In the genomic region with DNA sequence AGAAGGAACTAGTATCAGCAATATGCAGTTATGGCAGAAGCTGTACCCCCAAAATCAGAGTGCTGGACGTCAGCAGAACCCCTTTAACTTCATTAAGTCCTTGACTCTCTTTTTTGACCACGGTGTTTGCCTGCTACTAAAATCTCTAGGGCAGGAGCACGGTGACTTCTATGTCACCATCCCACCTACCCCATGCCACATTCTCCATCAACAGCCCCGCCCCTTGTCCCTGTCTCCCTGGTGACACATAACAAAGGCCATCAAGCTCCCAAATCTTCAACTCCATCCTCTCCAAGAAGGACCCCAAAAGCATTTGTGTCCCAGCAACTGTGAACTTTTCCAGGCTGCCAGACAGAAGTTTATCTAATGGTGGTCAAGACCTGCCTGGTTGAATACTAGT, we compare ENCODE assay signal across 13 cellular contexts. TPM values are rescaled to one million over a fixed set of nuclear protein-coding genes. Genes with fewer than 3 reads are reported as not detected.
DNase-seq lines count a peak whose midpoint lies in the region; ATAC-seq, FAIRE-seq and TF ChIP-seq lines count a peak whose summit lies in the region.
"Had no signal": no experiment of that assay in that cellular context is flagged by ENCODE, and none has a peak within 500 bp of the region (broad histone marks: within the 10 kb centered on the region; RNA-seq: fewer than 3 reads in every experiment).

No MANE protein-coding gene starts in this region.

- H3K27me3 Mint-ChIP-seq in GM23338 (ENCODE audit: insufficient read depth, low read depth, poor library complexity), result peaks cover 7% of the 10 kb centered on the region
- no peaks in the 10 kb centered on the region for H3K27me3 Mint-ChIP-seq in activated T-cell treated with anti-CD3 and anti-CD28 coated beads, Interleukin-2, amount 50 U/mL, for 72 hours (ENCODE audit: low read depth)
- H3K27me3 Mint-ChIP-seq in naive B cell, result no peaks in the 10 kb centered on the region

- H3K9me3 Mint-ChIP-seq in GM23338 (no peaks in the 10 kb centered on the region), naive B cell (peaks cover 0 to 2% (median 0%) of the 10 kb centered on the region in 7 donors)
- peaks cover 0 to 5% of the 10 kb centered on the region in 2 donors for H3K9me3 Mint-ChIP-seq in activated T-cell treated with anti-CD3 and anti-CD28 coated beads, Interleukin-2, amount 50 U/mL, for 72 hours

- WGBS in adrenal gland, 4 donors, result 50 to 61% (median 53%) methylated on average over 4 of the region's 4 CpGs

- H3K36me3 Mint-ChIP-seq in GM23338 (ENCODE audit: low read depth) (no peaks in the 10 kb centered on the region), naive B cell (peaks cover 0 to 10% of the 10 kb centered on the region in 2 donors)
- H3K36me3 Mint-ChIP-seq in activated T-cell treated with anti-CD3 and anti-CD28 coated beads, Interleukin-2, amount 50 U/mL, for 72 hours (ENCODE audit: insufficient read depth in 2 of 2), result peaks cover 0 to 3% of the 10 kb centered on the region in 2 donors

- H3K79me2 ChIP-seq in GM23338 (replicated peaks; ENCODE audit: insufficient read depth), result no peaks in the 10 kb centered on the region
- H3K79me2 ChIP-seq: parathyroid adenoma had no signal

- peak overlapping the region; percentile 71 to 95 (median 86) for H3K4me2 ChIP-seq in BLaER1 treated with 17β-estradiol and CSF1 and Interleukin-3, amounts not matched to agents 10 nM and 100 nM
- peak overlapping the region; percentile 26; the same call in 1 of the 2 replicates for H3K4me2 ChIP-seq in GM23338

- H3K9me2 ChIP-seq in GM23338 (ENCODE audit: insufficient read depth), result no peaks in the 10 kb centered on the region

- H3K4me3 Mint-ChIP-seq in GM23338, result no peak overlapping the region
- peak overlapping the region; percentile 75 to 85 for H3K4me3 Mint-ChIP-seq in activated T-cell treated with anti-CD3 and anti-CD28 coated beads, Interleukin-2, amount 50 U/mL, for 72 hours
- peak overlapping the region; percentile 80 to 99 (median 92) for H3K4me3 Mint-ChIP-seq in naive B cell

- no peaks in the 10 kb centered on the region for H3K9me3 ChIP-seq in BLaER1 treated with 17β-estradiol and CSF1 and Interleukin-3, amounts not matched to agents 10 nM and 100 nM (replicated peaks in 1 of 11)
- H3K9me3 ChIP-seq in adrenal gland (replicated peaks in 1 of 3), result no peaks in the 10 kb centered on the region
- H3K9me3 ChIP-seq: BE2C had no signal

- H3F3A ChIP-seq in GM23338 (replicated peaks; ENCODE audit: low read depth), result 0 out of 2 replicates have a peak, but pooled peaks cover 5% of the 10 kb centered on the region

- TF ChIP-seq POLR2A in adrenal gland (IDR thresholded peaks at IDR 0.05) (no peak), H54 (IDR thresholded peaks at IDR 0.05; ENCODE audit: low read depth, low read length) (no peak)

- peak overlapping the region; percentile 58 to 78 (median 70); a peak in 21 of 22 replicates for H3K9ac ChIP-seq in BLaER1 treated with 17β-estradiol and CSF1 and Interleukin-3, amounts not matched to agents 10 nM and 100 nM
- H3K9ac ChIP-seq: parathyroid adenoma had no signal

- H3K27ac Mint-ChIP-seq in GM23338 (no peak overlapping the region), naive B cell (peak overlapping the region in 5 of 6 donors; percentile 85 to 96 (median 90))
- peak overlapping the region; percentile 20 for H3K27ac Mint-ChIP-seq in activated T-cell treated with anti-CD3 and anti-CD28 coated beads, Interleukin-2, amount 50 U/mL, for 72 hours

- H2AFZ ChIP-seq in GM23338, result no peak overlapping the region
- H2AFZ ChIP-seq: parathyroid adenoma had no signal

- H3K4me1 ChIP-seq in BLaER1 treated with 17β-estradiol and CSF1 and Interleukin-3, amounts not matched to agents 10 nM and 100 nM, result peaks cover 71 to 86% (median 81%) of the 10 kb centered on the region in 10 experiments
- peaks cover 33% of the 10 kb centered on the region for H3K4me1 ChIP-seq in GM23338 (ENCODE audit: insufficient read depth)
- no peaks in the 10 kb centered on the region for H3K4me1 ChIP-seq in adrenal gland (replicated peaks in 1 of 2)
- H3K4me1 ChIP-seq: BE2C, parathyroid adenoma had no signal

- TF ChIP-seq CTCF in GM23338 (conservative IDR thresholded peaks at IDR 0.05; ENCODE audit: low read depth in 2 of 2) (no peak), adrenal gland (IDR thresholded peaks at IDR 0.05) (no peak)

- intact Hi-C loops in adrenal gland (cut with DNase I), result no loop called here

- ATAC-seq in GM23338 (no peak), naive B cell (ENCODE audit: low read depth in 2 of 2) (no peak), HG02840 (IDR thresholded peaks at IDR 0.05; ENCODE audit: low FRiP score, unreplicated experiment) (no peak)
- ATAC-seq in activated T-cell treated with anti-CD3 and anti-CD28 coated beads, Interleukin-2, amount 50 U/mL, for 72 hours (replicated peaks in 1 of 2), result no peak

- no peaks in the 10 kb centered on the region for H3K36me3 ChIP-seq in BLaER1 treated with 17β-estradiol and CSF1 and Interleukin-3, amounts not matched to agents 10 nM and 100 nM
- no peaks in the 10 kb centered on the region for H3K36me3 ChIP-seq in GM23338 (ENCODE audit: insufficient read depth)
- H3K36me3 ChIP-seq in adrenal gland (replicated peaks in 1 of 2), result no peaks in the 10 kb centered on the region
- H3K36me3 ChIP-seq: BE2C had no signal

- H3K4me3 ChIP-seq in BLaER1 treated with 17β-estradiol and CSF1 and Interleukin-3, amounts not matched to agents 10 nM and 100 nM, result peak overlapping the region in 8 of 10 experiments; percentile 27 to 65 (median 43); a peak in 13 of 20 replicates
- H3K4me3 ChIP-seq in GM23338 (no peak overlapping the region), adrenal gland (no peak overlapping the region)
- H3K4me3 ChIP-seq: lung had no signal

- no peak for FAIRE-seq in H54 (lab: Jason Lieb, UNC)

- DNase-seq in GM23338 (ENCODE audit: low spot score) (no peak), naive B cell (no peak), adrenal gland (no peak), H54 (ENCODE audit: insufficient read length, low spot score) (no peak), NCI-H446 (lab: John Stamatoyannopoulos, UW) (no peak)
- DNase-seq in activated T-cell treated with anti-CD3 and anti-CD28 coated beads, Interleukin-2, amount 50 U/mL, for 72 hours, result no peak
- DNase-seq: BE2C, hypothalamus, NCI-H226 had no signal

- no peaks in the 10 kb centered on the region for H3K27me3 ChIP-seq in BLaER1 treated with 17β-estradiol and CSF1 and Interleukin-3, amounts not matched to agents 10 nM and 100 nM
- H3K27me3 ChIP-seq in GM23338 (ENCODE audit: insufficient read depth) (no peaks in the 10 kb centered on the region), adrenal gland (no peaks in the 10 kb centered on the region)
- H3K27me3 ChIP-seq: BE2C had no signal

- peak overlapping the region; percentile 55 to 90 (median 83) for H3K27ac ChIP-seq in BLaER1 treated with 17β-estradiol and CSF1 and Interleukin-3, amounts not matched to agents 10 nM and 100 nM
- H3K27ac ChIP-seq in GM23338 (ENCODE audit: low read depth), result 0 out of 2 replicates have a peak overlapping the region, but pooled peaks have one; percentile 68
- no peak overlapping the region for H3K27ac ChIP-seq in adrenal gland
- H3K27ac ChIP-seq: parathyroid adenoma had no signal

- H4K20me1 ChIP-seq in BLaER1 treated with 17β-estradiol and CSF1 and Interleukin-3, amounts not matched to agents 10 nM and 100 nM, result no peaks in the 10 kb centered on the region
- no peaks in the 10 kb centered on the region for H4K20me1 ChIP-seq in GM23338 (replicated peaks; ENCODE audit: insufficient read depth)

- H3K4me1 Mint-ChIP-seq in GM23338, result peaks cover 41% of the 10 kb centered on the region
- peaks cover 81% of the 10 kb centered on the region for H3K4me1 Mint-ChIP-seq in activated T-cell treated with anti-CD3 and anti-CD28 coated beads, Interleukin-2, amount 50 U/mL, for 72 hours (ENCODE audit: low read depth)
- H3K4me1 Mint-ChIP-seq in naive B cell, result peaks cover 55 to 85% (median 66%) of the 10 kb centered on the region in 3 donors

TF ChIP-seq in GM23338, 12 proteins besides CTCF, POLR2A, EP300 and RAD21:
- TF ChIP-seq NANOG (IDR thresholded peaks at IDR 0.05; ENCODE audit: borderline replicate concordance), result no peak
- TF ChIP-seq, protein P1, sequence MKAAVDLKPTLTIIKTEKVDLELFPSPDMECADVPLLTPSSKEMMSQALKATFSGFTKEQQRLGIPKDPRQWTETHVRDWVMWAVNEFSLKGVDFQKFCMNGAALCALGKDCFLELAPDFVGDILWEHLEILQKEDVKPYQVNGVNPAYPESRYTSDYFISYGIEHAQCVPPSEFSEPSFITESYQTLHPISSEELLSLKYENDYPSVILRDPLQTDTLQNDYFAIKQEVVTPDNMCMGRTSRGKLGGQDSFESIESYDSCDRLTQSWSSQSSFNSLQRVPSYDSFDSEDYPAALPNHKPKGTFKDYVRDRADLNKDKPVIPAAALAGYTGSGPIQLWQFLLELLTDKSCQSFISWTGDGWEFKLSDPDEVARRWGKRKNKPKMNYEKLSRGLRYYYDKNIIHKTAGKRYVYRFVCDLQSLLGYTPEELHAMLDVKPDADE (IDR thresholded peaks at IDR 0.05), result no peak
- no peak for TF ChIP-seq CREB1 (CRISPR knock-in tag; IDR thresholded peaks at IDR 0.05; ENCODE audit: low read depth)
- no peak for TF ChIP-seq ZNF331 (CRISPR knock-in tag; IDR thresholded peaks at IDR 0.05; ENCODE audit: low read depth)
TF ChIP-seq in GM23338: peak in this region for 0.

RNA-seq across cellular contexts. Expression of a gene that starts 0.9 kb away (rescaled TPM):
- 29.3 and 42.6 TPM in 2 replicates for total RNA-seq in GM23338 (2014; rRNA removed; shearing (Covaris generic))
- 10.7 and 11.2 TPM in 2 replicates for polyA plus RNA-seq in GM23338 (2016; fragmentation: Nextera tagmentation; extraction: Ambion mirVana)
- total RNA-seq in activated T-cell treated with anti-CD3 and anti-CD28 coated beads, Interleukin-2, amount 50 U/mL, for 72 hours, result 10 to 100 TPM; 13.0 to 16.1 TPM
- polyA plus RNA-seq in naive B cell (ENCODE audit: low read depth in 6 of 6), result 10 to 100 TPM; 49.2 to 93.8 (median 63.7) TPM
- total RNA-seq in adrenal gland, result 10 to 100 TPM; 11.2 to 58.2 (median 19.7) TPM
- 10 to 100 TPM; 10.7 to 25.6 (median 13.2) TPM for polyA plus RNA-seq in adrenal gland

RNA-seq across cellular contexts. Expression of a gene that starts 59.3 kb away (rescaled TPM):
- 102 and 116 TPM in 2 replicates for total RNA-seq in GM23338 (2014; rRNA removed; shearing (Covaris generic))
- polyA plus RNA-seq in GM23338 (2016; fragmentation: Nextera tagmentation; extraction: Ambion mirVana) (54.9 and 70.0 TPM in 2 replicates), naive B cell (ENCODE audit: low read depth in 6 of 6) (10 to 100 TPM; 32.4 to 60.6 (median 46.6) TPM), adrenal gland (10 to 100 TPM; 21.9 to 26.5 (median 23.6) TPM)
- 10 to 100 TPM; 23.5 to 26.1 TPM for total RNA-seq in activated T-cell treated with anti-CD3 and anti-CD28 coated beads, Interleukin-2, amount 50 U/mL, for 72 hours
- 10 to 100 TPM; 42.6 to 60.8 (median 48.4) TPM for total RNA-seq in adrenal gland

Comparison
In these comparisons a context has a peak if more than half of its experiments do, and no peak if none do; other contexts are left out.
1. H3K27ac ChIP-seq: peak in BLaER1 treated with 17β-estradiol and CSF1 and Interleukin-3, amounts not matched to agents 10 nM and 100 nM (11 of 11) and GM23338 (single experiment); none in adrenal gland (0 of 5).
2. H3K4me3 ChIP-seq: peak in BLaER1 treated with 17β-estradiol and CSF1 and Interleukin-3, amounts not matched to agents 10 nM and 100 nM (8 of 10); none in GM23338 (single experiment) and adrenal gland (0 of 4).